Comparison of ENCODE assay signal across 25 cellular contexts in the genomic region with DNA sequence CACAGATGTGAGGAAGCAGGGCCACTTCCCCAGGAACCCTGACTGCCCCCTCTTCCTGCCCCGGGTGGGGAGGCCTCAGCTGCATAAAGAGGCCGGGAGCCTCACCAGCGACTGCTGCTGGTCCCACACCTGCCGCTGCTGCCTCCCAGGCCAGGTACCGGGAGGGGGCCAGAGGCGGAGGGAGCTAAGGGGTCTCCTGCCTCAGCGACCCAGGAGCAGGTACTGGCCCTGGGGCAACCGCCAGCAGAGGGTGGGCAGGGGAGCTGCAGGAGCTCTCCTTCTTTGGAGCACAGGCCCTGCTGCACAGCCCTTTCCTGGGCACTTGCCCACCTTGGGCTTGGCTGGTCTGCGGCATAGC. TPM values are rescaled to one million over a fixed set of nuclear protein-coding genes. Genes with fewer than 3 reads are reported as not detected.
DNase-seq lines count a peak whose midpoint lies in the region; ATAC-seq and TF ChIP-seq lines count a peak whose summit lies in the region.
"Had no signal": no experiment of that assay in that cellular context is flagged by ENCODE, and none has a peak within 500 bp of the region (broad histone marks: within the 10 kb centered on the region; RNA-seq: fewer than 3 reads in every experiment).

No MANE protein-coding gene starts in this region.

- no peak for TF ChIP-seq CTCF in heart right ventricle (IDR thresholded peaks at IDR 0.05)
- TF ChIP-seq CTCF in activated CD8-positive, alpha-beta T cell treated with anti-CD3 and anti-CD28 coated beads for 36 hours (IDR thresholded peaks at IDR 0.05): no peak
- no peak for TF ChIP-seq CTCF in lower lobe of right lung (IDR thresholded peaks at IDR 0.05)
- no peak for TF ChIP-seq CTCF in sigmoid colon (IDR thresholded peaks at IDR 0.05)

- no peaks in the 10 kb centered on the region for H3K27me3 Mint-ChIP-seq in activated CD8-positive, alpha-beta T cell treated with anti-CD3 and anti-CD28 coated beads for 36 hours
- H3K27me3 Mint-ChIP-seq: activated naive CD4-positive, alpha-beta T cell treated with anti-CD3 and anti-CD28 coated beads, Interleukin-2, amount 10 ng/mL, durations not matched to agents 7 days and 5 days; activated T-helper 17 cell treated with anti-CD3 and anti-CD28 coated beads, Interleukin-2, amount 50 U/mL, for 72 hours had no signal

- no peak for ATAC-seq in left ventricle myocardium superior
- ATAC-seq in heart right ventricle: no peak
- ATAC-seq in activated CD8-positive, alpha-beta T cell treated with anti-CD3 and anti-CD28 coated beads for 36 hours: no peak
- ATAC-seq in lower lobe of right lung: no peak
- ATAC-seq in HG03159 (IDR thresholded peaks at IDR 0.05; ENCODE audit: unreplicated experiment): no peak
- ATAC-seq: activated T-helper 17 cell treated with anti-CD3 and anti-CD28 coated beads, Interleukin-2, amount 50 U/mL, for 72 hours; K562 had no signal

- POLR2A ChIA-PET in activated CD8-positive, alpha-beta T cell treated with anti-CD3 and anti-CD28 coated beads for 36 hours (lab: Charles Lee): interaction anchor here (1.8 kb wide), 1 partner anchor 9 kb away, joined by 11 read pairs; a partner anchor contains a TSS

- no peak for TF ChIP-seq POLR2A in sigmoid colon (IDR thresholded peaks at IDR 0.05)

- H3K4me1 ChIP-seq in heart right ventricle: peaks cover 3 to 27% (median 9%) of the 10 kb centered on the region in 9 donors
- peaks cover 11% of the 10 kb centered on the region for H3K4me1 ChIP-seq in lower lobe of right lung
- H3K4me1 ChIP-seq in sigmoid colon: peaks cover 0 to 17% (median 11%) of the 10 kb centered on the region in 4 donors
- H3K4me1 ChIP-seq: BE2C had no signal

- no peaks in the 10 kb centered on the region for H3K36me3 Mint-ChIP-seq in activated CD8-positive, alpha-beta T cell treated with anti-CD3 and anti-CD28 coated beads for 36 hours (ENCODE audit: low read depth)
- H3K36me3 Mint-ChIP-seq: activated naive CD4-positive, alpha-beta T cell treated with anti-CD3 and anti-CD28 coated beads, Interleukin-2, amount 10 ng/mL, durations not matched to agents 7 days and 5 days had no signal

- WGBS in heart right ventricle, 2 donors: 71 to 73% methylated on average over 9 of the region's 9 CpGs
- 47 to 76% methylated on average over 9 of the region's 9 CpGs for WGBS in sigmoid colon, 2 donors

- H3K4me3 ChIP-seq in heart right ventricle: no peak overlapping the region
- no peak overlapping the region for H3K4me3 ChIP-seq in lower lobe of right lung
- H3K4me3 ChIP-seq in sigmoid colon: no peak overlapping the region
- H3K4me3 ChIP-seq: K562, lung, tibial artery had no signal

- H3K27ac ChIP-seq in heart right ventricle (no peak overlapping the region), lower lobe of right lung (no peak overlapping the region), sigmoid colon (no peak overlapping the region)
- H3K27ac ChIP-seq: parathyroid adenoma, tibial artery had no signal

- H3K36me3 ChIP-seq in heart right ventricle: no peaks in the 10 kb centered on the region
- H3K36me3 ChIP-seq in lower lobe of right lung: no peaks in the 10 kb centered on the region
- H3K36me3 ChIP-seq in sigmoid colon: no peaks in the 10 kb centered on the region
- H3K36me3 ChIP-seq: BE2C, tibial artery had no signal

- no peaks in the 10 kb centered on the region for H3K9me3 ChIP-seq in heart right ventricle
- no peaks in the 10 kb centered on the region for H3K9me3 ChIP-seq in lower lobe of right lung
- H3K9me3 ChIP-seq in sigmoid colon: no peaks in the 10 kb centered on the region
- H3K9me3 ChIP-seq: BE2C, tibial artery had no signal

- TF ChIP-seq EP300 in sigmoid colon (IDR thresholded peaks at IDR 0.05): no peak

- H3K9me3 Mint-ChIP-seq in activated CD8-positive, alpha-beta T cell treated with anti-CD3 and anti-CD28 coated beads for 36 hours: no peaks in the 10 kb centered on the region
- H3K9me3 Mint-ChIP-seq: activated naive CD4-positive, alpha-beta T cell treated with anti-CD3 and anti-CD28 coated beads, Interleukin-2, amount 10 ng/mL, durations not matched to agents 7 days and 5 days; activated T-helper 17 cell treated with anti-CD3 and anti-CD28 coated beads, Interleukin-2, amount 50 U/mL, for 72 hours; neural crest cell had no signal

- DNase-seq in left ventricle myocardium superior (peak; percentile 32), heart right ventricle (no peak), lower lobe of right lung (peak; percentile 38), sigmoid colon (no peak), germinal center (ENCODE audit: low spot score) (no peak)
- no peak for DNase-seq in activated CD8-positive, alpha-beta T cell treated with anti-CD3 and anti-CD28 coated beads for 36 hours
- DNase-seq: activated CD4-positive, alpha-beta T cell treated with anti-CD3 and anti-CD28 coated beads, Interleukin-2, amount 50 U/mL, for 4 hours; activated CD4-positive, CD25-positive, alpha-beta regulatory T cell; activated naive CD4-positive, alpha-beta T cell treated with anti-CD3 and anti-CD28 coated beads, Interleukin-2, amount 10 ng/mL, durations not matched to agents 7 days and 5 days; BE2C; caudate nucleus; DMS153; erythroblast; glutamatergic neuron; NCI-H1092; NCI-H1694; NCI-H446; NCI-H748 treated with DMSO at 0.1 percent for 48 hours had no signal

- H3K4me3 Mint-ChIP-seq in activated CD8-positive, alpha-beta T cell treated with anti-CD3 and anti-CD28 coated beads for 36 hours: peak overlapping the region; percentile 53
- H3K4me3 Mint-ChIP-seq: activated naive CD4-positive, alpha-beta T cell treated with anti-CD3 and anti-CD28 coated beads, Interleukin-2, amount 10 ng/mL, durations not matched to agents 7 days and 5 days; activated T-helper 17 cell treated with anti-CD3 and anti-CD28 coated beads, Interleukin-2, amount 50 U/mL, for 72 hours; neural crest cell had no signal

- peaks cover 0 to 4% (median 2%) of the 10 kb centered on the region in 7 donors for H3K27me3 ChIP-seq in heart right ventricle
- H3K27me3 ChIP-seq in lower lobe of right lung (ENCODE audit: low read depth): peaks cover 10% of the 10 kb centered on the region
- H3K27me3 ChIP-seq in sigmoid colon: peaks cover 0 to 4% (median 0%) of the 10 kb centered on the region in 3 donors
- H3K27me3 ChIP-seq: BE2C had no signal

- intact Hi-C loops in left ventricle myocardium superior (cut with micrococcal nuclease) (no loop called here), heart right ventricle (cut with DNase I) (no loop called here), lower lobe of right lung (cut with DNase I) (no loop called here), sigmoid colon (cut with DNase I) (no loop called here)
- intact Hi-C loops in activated CD8-positive, alpha-beta T cell treated with anti-CD3 and anti-CD28 coated beads for 36 hours (cut with micrococcal nuclease): no loop called here

- CTCF ChIA-PET in activated CD8-positive, alpha-beta T cell treated with anti-CD3 and anti-CD28 coated beads for 36 hours (lab: Charles Lee): interaction anchor here (1.4 to 2.8 kb wide), 2 partner anchors 9 to 26 kb away, joined by 4 to 15 read pairs; a partner anchor contains a TSS

- H3K27ac Mint-ChIP-seq in activated CD8-positive, alpha-beta T cell treated with anti-CD3 and anti-CD28 coated beads for 36 hours: peak overlapping the region; percentile 86
- H3K27ac Mint-ChIP-seq: activated naive CD4-positive, alpha-beta T cell treated with anti-CD3 and anti-CD28 coated beads, Interleukin-2, amount 10 ng/mL, durations not matched to agents 7 days and 5 days; activated T-helper 17 cell treated with anti-CD3 and anti-CD28 coated beads, Interleukin-2, amount 50 U/mL, for 72 hours had no signal

- H3K4me1 Mint-ChIP-seq in activated CD8-positive, alpha-beta T cell treated with anti-CD3 and anti-CD28 coated beads for 36 hours (ENCODE audit: low read depth): peaks cover 38% of the 10 kb centered on the region
- H3K4me1 Mint-ChIP-seq: neural crest cell had no signal

RNA-seq across cellular contexts. Expression of a gene that starts 6.8 kb away (rescaled TPM):
- 1.7 TPM for total RNA-seq in left ventricle myocardium superior
- total RNA-seq in heart right ventricle: 1 to 10 TPM in 7 of 10 donors, under 1 TPM in 3; 0.61 to 1.5 (median 1.2) TPM
- 1 to 10 TPM; 1.0 to 1.4 TPM for polyA plus RNA-seq in heart right ventricle
- 1 to 10 TPM; 3.4 to 3.5 TPM for total RNA-seq in activated CD8-positive, alpha-beta T cell treated with anti-CD3 and anti-CD28 coated beads for 36 hours
- 6.0 TPM for total RNA-seq in lower lobe of right lung
- total RNA-seq in sigmoid colon: 1 to 10 TPM; 4.2 to 6.4 (median 4.9) TPM
- polyA plus RNA-seq in sigmoid colon: under 1 TPM in 2 of 3 donors, not detected in 1; 0.60 to 0.99 TPM

RNA-seq across cellular contexts. Expression of a gene that starts 9.1 kb away (rescaled TPM):
- total RNA-seq in left ventricle myocardium superior (11.2 TPM), heart right ventricle (10 to 100 TPM in 9 of 10 donors, 1 to 10 TPM in 1; 9.3 to 20.3 (median 17.2) TPM), lower lobe of right lung (10.7 TPM), sigmoid colon (10 to 100 TPM in 2 of 4 donors, 1 to 10 TPM in 2; 2.9 to 14.0 (median 7.3) TPM)
- polyA plus RNA-seq in heart right ventricle (1 to 10 TPM; 2.8 to 6.7 TPM), sigmoid colon (1 to 10 TPM; 3.7 to 8.0 (median 4.8) TPM)
- total RNA-seq in activated CD8-positive, alpha-beta T cell treated with anti-CD3 and anti-CD28 coated beads for 36 hours: 10 to 100 TPM in 1 of 2 experiments, 1 to 10 TPM in 1; 9.7 to 10.8 TPM

RNA-seq across cellular contexts. Expression of a gene that starts 16.4 kb away (rescaled TPM):
- total RNA-seq in left ventricle myocardium superior (175 TPM), heart right ventricle (100 to 1,000 TPM; 121 to 207 (median 159) TPM), lower lobe of right lung (192 TPM), sigmoid colon (100 to 1,000 TPM; 225 to 366 (median 303) TPM)
- polyA plus RNA-seq in heart right ventricle (100 to 1,000 TPM; 275 to 474 TPM), sigmoid colon (100 to 1,000 TPM; 391 to 668 (median 656) TPM)
- total RNA-seq in activated CD8-positive, alpha-beta T cell treated with anti-CD3 and anti-CD28 coated beads for 36 hours: 100 to 1,000 TPM; 375 to 376 TPM

RNA-seq across cellular contexts. Expression of a gene that starts 47.4 kb away (rescaled TPM):
- total RNA-seq in left ventricle myocardium superior: 58.6 TPM
- 10 to 100 TPM; 38.0 to 65.2 (median 46.3) TPM for total RNA-seq in heart right ventricle
- polyA plus RNA-seq in heart right ventricle: 100 to 1,000 TPM; 113 to 174 TPM
- 10 to 100 TPM; 67.8 to 68.3 TPM for total RNA-seq in activated CD8-positive, alpha-beta T cell treated with anti-CD3 and anti-CD28 coated beads for 36 hours
- total RNA-seq in lower lobe of right lung: 43.6 TPM
- total RNA-seq in sigmoid colon: 10 to 100 TPM; 62.0 to 90.6 (median 79.3) TPM
- polyA plus RNA-seq in sigmoid colon: 10 to 100 TPM; 53.5 to 77.4 (median 58.0) TPM

RNA-seq across cellular contexts. Expression of a gene that starts 51.3 kb away (rescaled TPM):
- total RNA-seq in left ventricle myocardium superior (316 TPM), heart right ventricle (100 to 1,000 TPM; 285 to 541 (median 407) TPM), lower lobe of right lung (35.6 TPM), sigmoid colon (10 to 100 TPM; 12.1 to 21.0 (median 16.3) TPM)
- polyA plus RNA-seq in heart right ventricle (100 to 1,000 TPM; 176 to 639 TPM), sigmoid colon (10 to 100 TPM in 1 of 3 donors, 1 to 10 TPM in 1, under 1 TPM in 1; 0.92 to 13.1 (median 2.4) TPM)
- 10 to 100 TPM; 21.6 to 23.7 TPM for total RNA-seq in activated CD8-positive, alpha-beta T cell treated with anti-CD3 and anti-CD28 coated beads for 36 hours

Comparison
In these comparisons a context has a peak if more than half of its experiments do, and no peak if none do; other contexts are left out.
1. DNase-seq: peak in left ventricle myocardium superior (single experiment) and lower lobe of right lung (single experiment); none in heart right ventricle (0 of 2), activated CD8-positive, alpha-beta T cell treated with anti-CD3 and anti-CD28 coated beads for 36 hours (single experiment), sigmoid colon (single experiment) and germinal center (single experiment).